1 cellular context compared by ENCODE assay signal in genomic region chr7:50552921-50553320, GRCh38.
TF ChIP-seq lines count a peak whose summit lies in the region.

No MANE protein-coding gene starts in this region.

TF ChIP-seq in HepG2, 621 proteins besides CTCF, POLR2A, EP300 and RAD21 (continued from another document and continues in another):
- no peak for TF ChIP-seq GTF3A (CRISPR knock-in tag; conservative IDR thresholded peaks at IDR 0.05)
- TF ChIP-seq SKI (IDR thresholded peaks at IDR 0.05; ENCODE audit: partially characterized antibody): no peak
- TF ChIP-seq ZBTB42 (CRISPR knock-in tag; IDR thresholded peaks at IDR 0.05): no peak
- TF ChIP-seq ZNF780A (CRISPR knock-in tag; IDR thresholded peaks at IDR 0.05): no peak
- TF ChIP-seq ZBED4 (CRISPR knock-in tag; IDR thresholded peaks at IDR 0.05; ENCODE audit: borderline replicate concordance): no peak
- TF ChIP-seq ZNF382 (CRISPR knock-in tag; IDR thresholded peaks at IDR 0.05; ENCODE audit: borderline replicate concordance): no peak
- TF ChIP-seq ARHGAP35 (CRISPR knock-in tag; IDR thresholded peaks at IDR 0.05; ENCODE audit: borderline replicate concordance): no peak
- no peak for TF ChIP-seq SP2 (CRISPR knock-in tag; IDR thresholded peaks at IDR 0.05)
- no peak for TF ChIP-seq ZNF33A (CRISPR knock-in tag; IDR thresholded peaks at IDR 0.05; ENCODE audit: borderline replicate concordance)
- no peak for TF ChIP-seq JUND (CRISPR knock-in tag; IDR thresholded peaks at IDR 0.05)
- TF ChIP-seq PHF21A (CRISPR knock-in tag; IDR thresholded peaks at IDR 0.05): no peak
- no peak for TF ChIP-seq ZNF362 (CRISPR knock-in tag; IDR thresholded peaks at IDR 0.05; ENCODE audit: borderline replicate concordance)
- no peak for TF ChIP-seq CEBPB (IDR thresholded peaks at IDR 0.05; ENCODE audit: borderline replicate concordance, low read depth, low read length)
- TF ChIP-seq REL (CRISPR knock-in tag; conservative IDR thresholded peaks at IDR 0.05): no peak
- no peak for TF ChIP-seq GFI1 (CRISPR knock-in tag; IDR thresholded peaks at IDR 0.05; ENCODE audit: borderline replicate concordance)
- TF ChIP-seq ZNF513 (CRISPR knock-in tag; conservative IDR thresholded peaks at IDR 0.05): no peak
- TF ChIP-seq MTA3 (CRISPR knock-in tag; IDR thresholded peaks at IDR 0.05): no peak
- no peak for TF ChIP-seq KDM1A (CRISPR knock-in tag; IDR thresholded peaks at IDR 0.05)
- TF ChIP-seq ZNF407 (CRISPR knock-in tag; IDR thresholded peaks at IDR 0.05; ENCODE audit: not compliant biosample characterization): no peak
- 0 out of 2 replicates have a peak, but pooled peaks have one; percentile 43 for TF ChIP-seq ZBTB43 (CRISPR knock-in tag; conservative IDR thresholded peaks at IDR 0.05)
- TF ChIP-seq ATRX (CRISPR knock-in tag; IDR thresholded peaks at IDR 0.05; ENCODE audit: borderline replicate concordance): no peak
- TF ChIP-seq ZNF138 (CRISPR knock-in tag; IDR thresholded peaks at IDR 0.05; ENCODE audit: low read depth): no peak
- peak; percentile 79; the same call in 1 of the 2 replicates for TF ChIP-seq MXD4 (CRISPR knock-in tag; IDR thresholded peaks at IDR 0.05)
- 0 out of 2 replicates have a peak, but pooled peaks have one; percentile 44 for TF ChIP-seq CHCHD3 (CRISPR knock-in tag; IDR thresholded peaks at IDR 0.05)
- TF ChIP-seq ZNF224 (CRISPR knock-in tag; IDR thresholded peaks at IDR 0.05): no peak
- 0 out of 2 replicates have a peak, but pooled peaks have one; percentile 62 for TF ChIP-seq MEIS2 (CRISPR knock-in tag; IDR thresholded peaks at IDR 0.05)
- peak; percentile 87 for TF ChIP-seq HBP1 (CRISPR knock-in tag; IDR thresholded peaks at IDR 0.05; ENCODE audit: low read depth)
- TF ChIP-seq ZNF710 (CRISPR knock-in tag; IDR thresholded peaks at IDR 0.05; ENCODE audit: borderline replicate concordance): no peak
- no peak for TF ChIP-seq EED (CRISPR knock-in tag; IDR thresholded peaks at IDR 0.05)
- no peak for TF ChIP-seq GMEB1 (CRISPR knock-in tag; IDR thresholded peaks at IDR 0.05; ENCODE audit: borderline replicate concordance)
- no peak for TF ChIP-seq PRMT3 (CRISPR knock-in tag; IDR thresholded peaks at IDR 0.05; ENCODE audit: borderline replicate concordance, low read depth)
- TF ChIP-seq PCBP1 (IDR thresholded peaks at IDR 0.05; ENCODE audit: borderline replicate concordance, low read depth, low read length): no peak
- TF ChIP-seq MEIS1 (CRISPR knock-in tag; IDR thresholded peaks at IDR 0.05; ENCODE audit: borderline replicate concordance): no peak
- TF ChIP-seq ZBTB1 (CRISPR knock-in tag; IDR thresholded peaks at IDR 0.05; ENCODE audit: borderline replicate concordance): 0 out of 2 replicates have a peak, but pooled peaks have one; percentile 11
- TF ChIP-seq HOXA7 (CRISPR knock-in tag; IDR thresholded peaks at IDR 0.05): no peak
- no peak for TF ChIP-seq PTBP1 (IDR thresholded peaks at IDR 0.05; ENCODE audit: low read depth, low read length, poor library complexity, severe bottlenecking)
